ENCODE assay signal across 1 cellular context in the genomic region with DNA sequence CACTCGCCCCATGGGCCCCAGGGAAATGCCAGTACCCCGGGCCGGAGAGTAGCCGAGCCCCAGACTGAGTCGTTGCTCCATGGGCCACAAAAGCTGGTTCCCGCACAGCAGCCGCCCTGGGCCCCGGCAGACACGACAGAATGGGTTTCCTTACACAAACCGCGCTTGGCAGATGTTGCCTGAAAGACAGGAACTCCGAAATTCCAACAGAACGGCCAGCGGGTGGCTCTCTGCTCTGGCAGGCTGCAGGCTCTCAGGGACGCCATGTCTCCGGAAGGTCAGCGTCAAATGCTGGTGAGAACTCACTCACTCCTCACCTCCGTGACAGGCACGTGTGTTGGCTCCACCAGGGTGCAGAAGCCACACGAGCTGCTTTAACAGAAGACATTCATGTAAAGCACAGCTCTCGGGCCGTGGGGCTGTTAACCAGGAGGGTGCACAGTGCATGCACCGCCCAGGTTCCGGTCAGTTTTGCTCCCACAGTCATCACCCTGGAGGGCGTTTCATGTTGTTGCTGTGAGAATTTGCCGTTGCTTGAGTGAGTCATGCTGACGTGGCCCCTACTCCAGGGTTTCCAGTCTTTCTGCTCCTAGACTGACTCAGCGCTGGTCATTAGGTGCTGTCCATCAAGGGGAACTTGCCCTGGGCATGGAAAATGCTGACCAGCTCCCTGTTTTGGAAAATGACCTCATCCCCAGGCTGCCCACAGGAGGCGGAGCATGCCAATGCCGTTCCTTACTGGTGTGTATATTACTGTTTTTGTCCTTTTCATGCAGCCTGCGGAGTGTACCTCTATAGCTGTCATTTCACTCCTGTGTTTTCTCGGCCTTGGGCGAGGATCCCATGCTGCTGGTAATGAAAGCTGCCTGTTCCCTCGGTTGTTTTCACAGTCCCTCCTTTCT.
TF ChIP-seq lines count a peak whose summit lies in the region.

No MANE protein-coding gene starts in this region.

TF ChIP-seq in K562, 482 proteins besides CTCF, POLR2A, EP300 and RAD21 (continued from another document and continues in another):
- peak; percentile 89 for TF ChIP-seq BACH1 (tag; IDR thresholded peaks at IDR 0.05)
- peak; percentile 10 for TF ChIP-seq FOXK1 (CRISPR knock-in tag; IDR thresholded peaks at IDR 0.05; ENCODE audit: borderline replicate concordance)
- peak; percentile 49; the same call in 1 of the 2 replicates for TF ChIP-seq FOXJ2 (tag; IDR thresholded peaks at IDR 0.05)
- peak; percentile 41; the same call in 1 of the 2 replicates for TF ChIP-seq ZNF3 (CRISPR knock-in tag; IDR thresholded peaks at IDR 0.05)
- peak; percentile 30; the same call in 1 of the 2 replicates for TF ChIP-seq ESRRA (IDR thresholded peaks at IDR 0.05; ENCODE audit: borderline replicate concordance, low read depth)
- peak in 1 of 2 experiments; percentile 89; a peak in 2 of 4 replicates for TF ChIP-seq TEAD1 (CRISPR knock-in tag; IDR thresholded peaks at IDR 0.05)
- TF ChIP-seq LCOR (CRISPR knock-in tag; IDR thresholded peaks at IDR 0.05): peak; percentile 47
- TF ChIP-seq KAT2B (IDR thresholded peaks at IDR 0.05; ENCODE audit: low read depth, low read length): no peak
- peak; percentile 61 for TF ChIP-seq TBP (optimal IDR thresholded peaks at IDR 0.05; ENCODE audit: low read depth, low read length)
- peak; percentile 94 for TF ChIP-seq RBFOX2 (IDR thresholded peaks at IDR 0.05; ENCODE audit: low read depth, low read length)
- TF ChIP-seq, protein P1, sequence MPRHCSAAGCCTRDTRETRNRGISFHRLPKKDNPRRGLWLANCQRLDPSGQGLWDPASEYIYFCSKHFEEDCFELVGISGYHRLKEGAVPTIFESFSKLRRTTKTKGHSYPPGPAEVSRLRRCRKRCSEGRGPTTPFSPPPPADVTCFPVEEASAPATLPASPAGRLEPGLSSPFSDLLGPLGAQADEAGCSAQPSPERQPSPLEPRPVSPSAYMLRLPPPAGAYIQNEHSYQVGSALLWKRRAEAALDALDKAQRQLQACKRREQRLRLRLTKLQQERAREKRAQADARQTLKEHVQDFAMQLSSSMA (CRISPR knock-in tag; IDR thresholded peaks at IDR 0.05): no peak
- TF ChIP-seq, protein P2, sequence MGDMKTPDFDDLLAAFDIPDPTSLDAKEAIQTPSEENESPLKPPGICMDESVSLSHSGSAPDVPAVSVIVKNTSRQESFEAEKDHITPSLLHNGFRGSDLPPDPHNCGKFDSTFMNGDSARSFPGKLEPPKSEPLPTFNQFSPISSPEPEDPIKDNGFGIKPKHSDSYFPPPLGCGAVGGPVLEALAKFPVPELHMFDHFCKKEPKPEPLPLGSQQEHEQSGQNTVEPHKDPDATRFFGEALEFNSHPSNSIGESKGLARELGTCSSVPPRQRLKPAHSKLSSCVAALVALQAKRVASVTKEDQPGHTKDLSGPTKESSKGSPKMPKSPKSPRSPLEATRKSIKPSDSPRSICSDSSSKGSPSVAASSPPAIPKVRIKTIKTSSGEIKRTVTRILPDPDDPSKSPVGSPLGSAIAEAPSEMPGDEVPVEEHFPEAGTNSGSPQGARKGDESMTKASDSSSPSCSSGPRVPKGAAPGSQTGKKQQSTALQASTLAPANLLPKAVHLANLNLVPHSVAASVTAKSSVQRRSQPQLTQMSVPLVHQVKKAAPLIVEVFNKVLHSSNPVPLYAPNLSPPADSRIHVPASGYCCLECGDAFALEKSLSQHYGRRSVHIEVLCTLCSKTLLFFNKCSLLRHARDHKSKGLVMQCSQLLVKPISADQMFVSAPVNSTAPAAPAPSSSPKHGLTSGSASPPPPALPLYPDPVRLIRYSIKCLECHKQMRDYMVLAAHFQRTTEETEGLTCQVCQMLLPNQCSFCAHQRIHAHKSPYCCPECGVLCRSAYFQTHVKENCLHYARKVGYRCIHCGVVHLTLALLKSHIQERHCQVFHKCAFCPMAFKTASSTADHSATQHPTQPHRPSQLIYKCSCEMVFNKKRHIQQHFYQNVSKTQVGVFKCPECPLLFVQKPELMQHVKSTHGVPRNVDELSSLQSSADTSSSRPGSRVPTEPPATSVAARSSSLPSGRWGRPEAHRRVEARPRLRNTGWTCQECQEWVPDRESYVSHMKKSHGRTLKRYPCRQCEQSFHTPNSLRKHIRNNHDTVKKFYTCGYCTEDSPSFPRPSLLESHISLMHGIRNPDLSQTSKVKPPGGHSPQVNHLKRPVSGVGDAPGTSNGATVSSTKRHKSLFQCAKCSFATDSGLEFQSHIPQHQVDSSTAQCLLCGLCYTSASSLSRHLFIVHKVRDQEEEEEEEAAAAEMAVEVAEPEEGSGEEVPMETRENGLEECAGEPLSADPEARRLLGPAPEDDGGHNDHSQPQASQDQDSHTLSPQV (IDR thresholded peaks at IDR 0.05): peak; percentile 88
- peak; percentile 61 for TF ChIP-seq CCNT2 (IDR thresholded peaks at IDR 0.05; ENCODE audit: borderline replicate concordance, extremely low read depth, insufficient read length, low read depth, low read length)
- TF ChIP-seq SMAD1 (IDR thresholded peaks at IDR 0.05; ENCODE audit: low read depth, low read length, partially characterized antibody): no peak
- TF ChIP-seq TEAD2 (tag; IDR thresholded peaks at IDR 0.05): peak; percentile 10; the same call in 1 of the 2 replicates
- no peak for TF ChIP-seq ZNF699 (CRISPR knock-in tag; IDR thresholded peaks at IDR 0.05; ENCODE audit: insufficient replicate concordance)
- TF ChIP-seq NR3C1 (CRISPR knock-in tag; IDR thresholded peaks at IDR 0.05): 0 out of 2 replicates have a peak, but pooled peaks have one; percentile 53
- no peak; the same call in 1 of the 2 replicates for TF ChIP-seq MTA1 (IDR thresholded peaks at IDR 0.05; ENCODE audit: borderline replicate concordance)
- no peak for TF ChIP-seq CBX5 (IDR thresholded peaks at IDR 0.05; ENCODE audit: borderline replicate concordance, low read depth)
- TF ChIP-seq CBFB (CRISPR knock-in tag; IDR thresholded peaks at IDR 0.05): no peak
- peak; percentile 98 for TF ChIP-seq L3MBTL2 (IDR thresholded peaks at IDR 0.05)
- no peak for TF ChIP-seq ZNF134 (CRISPR knock-in tag; conservative IDR thresholded peaks at IDR 0.05)
- peak; percentile 68 for TF ChIP-seq SP1 (CRISPR knock-in tag; IDR thresholded peaks at IDR 0.05)
- peak; percentile 55; the same call in 1 of the 2 replicates for TF ChIP-seq NCOR1 (IDR thresholded peaks at IDR 0.05)
- TF ChIP-seq ZNF324 (CRISPR knock-in tag; IDR thresholded peaks at IDR 0.05): no peak
- peak; percentile 91 for TF ChIP-seq CREM (IDR thresholded peaks at IDR 0.05; ENCODE audit: low read depth)
- peak; percentile 90 for TF ChIP-seq SMARCA4 (IDR thresholded peaks at IDR 0.05)
- no peak for TF ChIP-seq NFE2L1 (tag; IDR thresholded peaks at IDR 0.05; ENCODE audit: borderline replicate concordance, low read depth)
- TF ChIP-seq HNRNPUL1 (IDR thresholded peaks at IDR 0.05; ENCODE audit: low read length): no peak
- TF ChIP-seq CBX8 (IDR thresholded peaks at IDR 0.05; ENCODE audit: borderline replicate concordance, extremely low read depth, low read depth, low read length, poor library complexity, severe bottlenecking): no peak
- TF ChIP-seq ARID1B (IDR thresholded peaks at IDR 0.05): peak; percentile 86
- TF ChIP-seq, protein P3, sequence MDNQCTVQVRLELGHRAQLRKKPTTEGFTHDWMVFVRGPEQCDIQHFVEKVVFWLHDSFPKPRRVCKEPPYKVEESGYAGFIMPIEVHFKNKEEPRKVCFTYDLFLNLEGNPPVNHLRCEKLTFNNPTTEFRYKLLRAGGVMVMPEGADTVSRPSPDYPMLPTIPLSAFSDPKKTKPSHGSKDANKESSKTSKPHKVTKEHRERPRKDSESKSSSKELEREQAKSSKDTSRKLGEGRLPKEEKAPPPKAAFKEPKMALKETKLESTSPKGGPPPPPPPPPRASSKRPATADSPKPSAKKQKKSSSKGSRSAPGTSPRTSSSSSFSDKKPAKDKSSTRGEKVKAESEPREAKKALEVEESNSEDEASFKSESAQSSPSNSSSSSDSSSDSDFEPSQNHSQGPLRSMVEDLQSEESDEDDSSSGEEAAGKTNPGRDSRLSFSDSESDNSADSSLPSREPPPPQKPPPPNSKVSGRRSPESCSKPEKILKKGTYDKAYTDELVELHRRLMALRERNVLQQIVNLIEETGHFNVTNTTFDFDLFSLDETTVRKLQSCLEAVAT (IDR thresholded peaks at IDR 0.05): 0 out of 4 replicates have a peak, but pooled peaks of 1 of the 2 experiments have one; percentile 43
- 0 out of 2 replicates have a peak, but pooled peaks have one; percentile 30 for TF ChIP-seq GTF2F1 (IDR thresholded peaks at IDR 0.05; ENCODE audit: low read depth, low read length)
- TF ChIP-seq E2F1 (CRISPR knock-in tag; IDR thresholded peaks at IDR 0.05): peak; percentile 48; the same call in 1 of the 2 replicates
- TF ChIP-seq, protein P4, sequence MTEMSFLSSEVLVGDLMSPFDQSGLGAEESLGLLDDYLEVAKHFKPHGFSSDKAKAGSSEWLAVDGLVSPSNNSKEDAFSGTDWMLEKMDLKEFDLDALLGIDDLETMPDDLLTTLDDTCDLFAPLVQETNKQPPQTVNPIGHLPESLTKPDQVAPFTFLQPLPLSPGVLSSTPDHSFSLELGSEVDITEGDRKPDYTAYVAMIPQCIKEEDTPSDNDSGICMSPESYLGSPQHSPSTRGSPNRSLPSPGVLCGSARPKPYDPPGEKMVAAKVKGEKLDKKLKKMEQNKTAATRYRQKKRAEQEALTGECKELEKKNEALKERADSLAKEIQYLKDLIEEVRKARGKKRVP (CRISPR knock-in tag; IDR thresholded peaks at IDR 0.05): peak; percentile 21; the same call in 1 of the 2 replicates
- no peak for TF ChIP-seq PHB (CRISPR knock-in tag; IDR thresholded peaks at IDR 0.05)
- no peak for TF ChIP-seq CCAR2 (IDR thresholded peaks at IDR 0.05; ENCODE audit: low read depth, low read length)
- TF ChIP-seq MGA (IDR thresholded peaks at IDR 0.05): peak; percentile 99
- no peak for TF ChIP-seq STAT5B (CRISPR knock-in tag; IDR thresholded peaks at IDR 0.05)
